18 cellular contexts compared by ENCODE assay signal in the genomic region with DNA sequence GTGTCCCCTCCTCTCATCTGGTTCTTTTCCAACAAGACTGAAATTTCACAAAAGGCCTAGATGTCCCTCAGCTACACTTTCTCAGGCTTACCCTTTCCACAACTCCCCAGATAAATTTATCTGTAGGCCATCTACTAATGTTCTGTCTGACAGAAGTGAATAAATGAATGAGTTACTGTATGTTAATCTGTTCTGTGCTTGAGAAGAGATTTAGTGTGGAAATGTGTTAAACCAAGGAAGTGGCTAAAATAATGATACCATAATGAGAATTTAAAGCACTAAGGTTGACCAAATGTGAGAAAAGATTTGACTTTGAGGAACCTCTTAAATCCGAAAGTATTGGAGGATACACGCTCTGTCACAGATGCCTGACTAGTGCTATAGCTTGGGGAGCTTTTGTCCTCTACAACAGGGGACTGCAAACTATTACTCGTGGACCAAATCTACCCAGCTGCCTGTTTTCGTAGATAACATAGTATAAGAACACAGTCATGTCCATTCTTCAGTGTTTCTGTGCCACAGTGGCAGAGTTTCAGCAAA.
A peak's percentile ranks its signal among the peaks of the same experiment; 100 is the strongest.
DNase-seq lines count a peak whose midpoint lies in the region; ATAC-seq and TF ChIP-seq lines count a peak whose summit lies in the region.
"Had no signal": no experiment of that assay in that cellular context is flagged by ENCODE, and none has a peak within 500 bp of the region (broad histone marks: within the 10 kb centered on the region; RNA-seq: fewer than 3 reads in every experiment).

No MANE protein-coding gene starts in this region.

- no peaks in the 10 kb centered on the region for H3K4me1 ChIP-seq in left lung
- H3K4me1 ChIP-seq: SJCRH30, testis had no signal

- H3K27me3 ChIP-seq in left lung: no peaks in the 10 kb centered on the region
- H3K27me3 ChIP-seq: SJCRH30, testis had no signal

- no peaks in the 10 kb centered on the region for H3K36me3 ChIP-seq in left lung
- H3K36me3 ChIP-seq: SJCRH30 had no signal

- peak; percentile 54 for ATAC-seq in GM18499 (IDR thresholded peaks at IDR 0.05; ENCODE audit: insufficient read depth, unreplicated experiment)
- ATAC-seq in GM19463 (IDR thresholded peaks at IDR 0.05; ENCODE audit: unreplicated experiment): peak; percentile 75
- ATAC-seq in HG02763 (IDR thresholded peaks at IDR 0.05; ENCODE audit: unreplicated experiment): peak; percentile 68
- peak; percentile 72 for ATAC-seq in HG03354 (IDR thresholded peaks at IDR 0.05; ENCODE audit: poor library complexity, severe bottlenecking, unreplicated experiment)
- ATAC-seq in left lung: no peak

- peaks cover 0 to 13% of the 10 kb centered on the region in 2 donors for H3K9me3 ChIP-seq in left lung
- H3K9me3 ChIP-seq: SJCRH30, testis had no signal

- no peak for TF ChIP-seq CTCF in left lung (IDR thresholded peaks at IDR 0.05)

- intact Hi-C loops in left lung (cut with DNase I): no loop called here

- H3K4me3 ChIP-seq in left lung: no peak overlapping the region
- H3K4me3 ChIP-seq: SJCRH30, testis had no signal

- H3K27ac ChIP-seq in left lung: no peak overlapping the region
- H3K27ac ChIP-seq: SJCRH30, testis had no signal

- no peak for DNase-seq in NOMO-1 treated with DMSO at 0.1 percent for 48 hours (lab: John Stamatoyannopoulos, UW; ENCODE audit: unreplicated experiment)
- DNase-seq in left lung: no peak
- no peak for DNase-seq in NCI-H226
- no peak for DNase-seq in amniotic stem cell (lab: John Stamatoyannopoulos, UW)
- DNase-seq: ACHN; activated CD8-positive, alpha-beta memory T cell treated with anti-CD3 and anti-CD28 coated beads for 24 hours; activated naive CD4-positive, alpha-beta T cell; COR-L47; HFFc6; hippocampal formation; MM.1S; SJCRH30; stimulated activated CD4-positive, alpha-beta T cell treated with anti-CD3 and anti-CD28 coated beads, Interleukin-15, amount 100 ng/mL, for 24 hours; testis had no signal
